In the genomic region with DNA sequence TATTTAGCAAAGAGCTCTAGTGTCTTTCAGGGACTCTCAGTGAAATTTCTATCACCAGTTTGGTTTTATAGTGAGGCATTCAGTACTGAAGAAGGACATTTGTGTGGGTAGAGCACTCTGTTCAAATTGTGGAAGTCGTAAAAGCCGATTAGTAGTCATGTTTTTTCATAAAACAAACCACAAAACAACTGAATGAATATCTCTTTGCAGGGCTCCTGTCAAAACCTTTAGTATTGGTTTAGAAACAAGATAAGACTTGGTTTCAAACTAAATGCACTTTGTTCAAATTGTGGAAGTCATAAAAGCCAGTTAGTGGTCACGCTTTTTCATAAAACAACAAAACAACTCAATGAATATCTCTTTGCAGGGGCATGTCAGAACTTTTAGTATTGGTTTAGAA, we compare ENCODE assay signal across 1 cellular context.
TF ChIP-seq lines count a peak whose summit lies in the region.

No MANE protein-coding gene starts in this region.

TF ChIP-seq in HEK293, 187 proteins besides CTCF, POLR2A, EP300 and RAD21 (continued from another document and continues in another):
- TF ChIP-seq, protein P1, sequence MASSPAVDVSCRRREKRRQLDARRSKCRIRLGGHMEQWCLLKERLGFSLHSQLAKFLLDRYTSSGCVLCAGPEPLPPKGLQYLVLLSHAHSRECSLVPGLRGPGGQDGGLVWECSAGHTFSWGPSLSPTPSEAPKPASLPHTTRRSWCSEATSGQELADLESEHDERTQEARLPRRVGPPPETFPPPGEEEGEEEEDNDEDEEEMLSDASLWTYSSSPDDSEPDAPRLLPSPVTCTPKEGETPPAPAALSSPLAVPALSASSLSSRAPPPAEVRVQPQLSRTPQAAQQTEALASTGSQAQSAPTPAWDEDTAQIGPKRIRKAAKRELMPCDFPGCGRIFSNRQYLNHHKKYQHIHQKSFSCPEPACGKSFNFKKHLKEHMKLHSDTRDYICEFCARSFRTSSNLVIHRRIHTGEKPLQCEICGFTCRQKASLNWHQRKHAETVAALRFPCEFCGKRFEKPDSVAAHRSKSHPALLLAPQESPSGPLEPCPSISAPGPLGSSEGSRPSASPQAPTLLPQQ (tag by site-specific recombination; IDR thresholded peaks at IDR 0.05), result no peak
- no peak for TF ChIP-seq ZFP69B (tag by site-specific recombination; IDR thresholded peaks at IDR 0.05)
- no peak for TF ChIP-seq TRIM28 (IDR thresholded peaks at IDR 0.05; ENCODE audit: borderline replicate concordance, low read length)
- TF ChIP-seq, protein P2, sequence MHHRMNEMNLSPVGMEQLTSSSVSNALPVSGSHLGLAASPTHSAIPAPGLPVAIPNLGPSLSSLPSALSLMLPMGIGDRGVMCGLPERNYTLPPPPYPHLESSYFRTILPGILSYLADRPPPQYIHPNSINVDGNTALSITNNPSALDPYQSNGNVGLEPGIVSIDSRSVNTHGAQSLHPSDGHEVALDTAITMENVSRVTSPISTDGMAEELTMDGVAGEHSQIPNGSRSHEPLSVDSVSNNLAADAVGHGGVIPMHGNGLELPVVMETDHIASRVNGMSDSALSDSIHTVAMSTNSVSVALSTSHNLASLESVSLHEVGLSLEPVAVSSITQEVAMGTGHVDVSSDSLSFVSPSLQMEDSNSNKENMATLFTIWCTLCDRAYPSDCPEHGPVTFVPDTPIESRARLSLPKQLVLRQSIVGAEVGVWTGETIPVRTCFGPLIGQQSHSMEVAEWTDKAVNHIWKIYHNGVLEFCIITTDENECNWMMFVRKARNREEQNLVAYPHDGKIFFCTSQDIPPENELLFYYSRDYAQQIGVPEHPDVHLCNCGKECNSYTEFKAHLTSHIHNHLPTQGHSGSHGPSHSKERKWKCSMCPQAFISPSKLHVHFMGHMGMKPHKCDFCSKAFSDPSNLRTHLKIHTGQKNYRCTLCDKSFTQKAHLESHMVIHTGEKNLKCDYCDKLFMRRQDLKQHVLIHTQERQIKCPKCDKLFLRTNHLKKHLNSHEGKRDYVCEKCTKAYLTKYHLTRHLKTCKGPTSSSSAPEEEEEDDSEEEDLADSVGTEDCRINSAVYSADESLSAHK (tag by site-specific recombination; IDR thresholded peaks at IDR 0.05), result peak; percentile 92
- TF ChIP-seq ZNF174 (tag by site-specific recombination; IDR thresholded peaks at IDR 0.05), result no peak
- TF ChIP-seq ZNF311 (tag by site-specific recombination; IDR thresholded peaks at IDR 0.05; ENCODE audit: borderline replicate concordance), result no peak
- TF ChIP-seq, protein P3, sequence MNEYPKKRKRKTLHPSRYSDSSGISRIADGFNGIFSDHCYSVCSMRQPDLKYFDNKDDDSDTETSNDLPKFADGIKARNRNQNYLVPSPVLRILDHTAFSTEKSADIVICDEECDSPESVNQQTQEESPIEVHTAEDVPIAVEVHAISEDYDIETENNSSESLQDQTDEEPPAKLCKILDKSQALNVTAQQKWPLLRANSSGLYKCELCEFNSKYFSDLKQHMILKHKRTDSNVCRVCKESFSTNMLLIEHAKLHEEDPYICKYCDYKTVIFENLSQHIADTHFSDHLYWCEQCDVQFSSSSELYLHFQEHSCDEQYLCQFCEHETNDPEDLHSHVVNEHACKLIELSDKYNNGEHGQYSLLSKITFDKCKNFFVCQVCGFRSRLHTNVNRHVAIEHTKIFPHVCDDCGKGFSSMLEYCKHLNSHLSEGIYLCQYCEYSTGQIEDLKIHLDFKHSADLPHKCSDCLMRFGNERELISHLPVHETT (tag by site-specific recombination; IDR thresholded peaks at IDR 0.05), result no peak
- TF ChIP-seq, protein P4, sequence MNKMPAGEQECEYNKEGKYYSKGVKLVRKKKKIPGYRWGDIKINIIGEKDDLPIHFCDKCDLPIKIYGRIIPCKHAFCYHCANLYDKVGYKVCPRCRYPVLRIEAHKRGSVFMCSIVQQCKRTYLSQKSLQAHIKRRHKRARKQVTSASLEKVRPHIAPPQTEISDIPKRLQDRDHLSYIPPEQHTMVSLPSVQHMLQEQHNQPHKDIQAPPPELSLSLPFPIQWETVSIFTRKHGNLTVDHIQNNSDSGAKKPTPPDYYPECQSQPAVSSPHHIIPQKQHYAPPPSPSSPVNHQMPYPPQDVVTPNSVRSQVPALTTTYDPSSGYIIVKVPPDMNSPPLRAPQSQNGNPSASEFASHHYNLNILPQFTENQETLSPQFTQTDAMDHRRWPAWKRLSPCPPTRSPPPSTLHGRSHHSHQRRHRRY (tag by site-specific recombination; IDR thresholded peaks at IDR 0.05), result no peak
- TF ChIP-seq ZNF324 (tag by site-specific recombination; IDR thresholded peaks at IDR 0.05), result no peak
- TF ChIP-seq ZBTB1 (tag by site-specific recombination; IDR thresholded peaks at IDR 0.05), result no peak
- peak; percentile 38; the same call in 1 of the 2 replicates for TF ChIP-seq KLF7 (tag by site-specific recombination; IDR thresholded peaks at IDR 0.05; ENCODE audit: borderline replicate concordance)
- TF ChIP-seq ZNF624 (tag by site-specific recombination; IDR thresholded peaks at IDR 0.05), result no peak
- TF ChIP-seq ZNF416 (tag by site-specific recombination; IDR thresholded peaks at IDR 0.05), result no peak
- no peak for TF ChIP-seq ZNF239 (tag by site-specific recombination; IDR thresholded peaks at IDR 0.05)
- no peak for TF ChIP-seq ZNF175 (tag by site-specific recombination; IDR thresholded peaks at IDR 0.05)
- TF ChIP-seq, protein P5, sequence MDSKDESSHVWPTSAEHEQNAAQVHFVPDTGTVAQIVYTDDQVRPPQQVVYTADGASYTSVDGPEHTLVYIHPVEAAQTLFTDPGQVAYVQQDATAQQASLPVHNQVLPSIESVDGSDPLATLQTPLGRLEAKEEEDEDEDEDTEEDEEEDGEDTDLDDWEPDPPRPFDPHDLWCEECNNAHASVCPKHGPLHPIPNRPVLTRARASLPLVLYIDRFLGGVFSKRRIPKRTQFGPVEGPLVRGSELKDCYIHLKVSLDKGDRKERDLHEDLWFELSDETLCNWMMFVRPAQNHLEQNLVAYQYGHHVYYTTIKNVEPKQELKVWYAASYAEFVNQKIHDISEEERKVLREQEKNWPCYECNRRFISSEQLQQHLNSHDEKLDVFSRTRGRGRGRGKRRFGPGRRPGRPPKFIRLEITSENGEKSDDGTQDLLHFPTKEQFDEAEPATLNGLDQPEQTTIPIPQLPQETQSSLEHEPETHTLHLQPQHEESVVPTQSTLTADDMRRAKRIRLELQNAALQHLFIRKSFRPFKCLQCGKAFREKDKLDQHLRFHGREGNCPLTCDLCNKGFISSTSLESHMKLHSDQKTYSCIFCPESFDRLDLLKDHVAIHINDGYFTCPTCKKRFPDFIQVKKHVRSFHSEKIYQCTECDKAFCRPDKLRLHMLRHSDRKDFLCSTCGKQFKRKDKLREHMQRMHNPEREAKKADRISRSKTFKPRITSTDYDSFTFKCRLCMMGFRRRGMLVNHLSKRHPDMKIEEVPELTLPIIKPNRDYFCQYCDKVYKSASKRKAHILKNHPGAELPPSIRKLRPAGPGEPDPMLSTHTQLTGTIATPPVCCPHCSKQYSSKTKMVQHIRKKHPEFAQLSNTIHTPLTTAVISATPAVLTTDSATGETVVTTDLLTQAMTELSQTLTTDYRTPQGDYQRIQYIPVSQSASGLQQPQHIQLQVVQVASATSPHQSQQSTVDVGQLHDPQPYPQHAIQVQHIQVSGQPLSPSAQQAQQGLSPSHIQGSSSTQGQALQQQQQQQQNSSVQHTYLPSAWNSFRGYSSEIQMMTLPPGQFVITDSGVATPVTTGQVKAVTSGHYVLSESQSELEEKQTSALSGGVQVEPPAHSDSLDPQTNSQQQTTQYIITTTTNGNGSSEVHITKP (tag by site-specific recombination; IDR thresholded peaks at IDR 0.05), result peak; percentile 28; the same call in 1 of the 2 replicates
- 0 out of 2 replicates have a peak, but pooled peaks have one; percentile 28 for TF ChIP-seq ZNF2 (tag by site-specific recombination; IDR thresholded peaks at IDR 0.05)
- no peak for TF ChIP-seq ZNF549 (tag by site-specific recombination; IDR thresholded peaks at IDR 0.05)
- no peak for TF ChIP-seq ZNF747 (tag by site-specific recombination; IDR thresholded peaks at IDR 0.05)
- no peak; the same call in 1 of the 2 replicates for TF ChIP-seq YY1 (tag by site-specific recombination; IDR thresholded peaks at IDR 0.05)
- no peak for TF ChIP-seq ZNF837 (tag by site-specific recombination; IDR thresholded peaks at IDR 0.05)
- no peak for TF ChIP-seq ZBTB20 (tag by site-specific recombination; IDR thresholded peaks at IDR 0.05)
- TF ChIP-seq SP3 (tag by site-specific recombination; IDR thresholded peaks at IDR 0.05), result no peak
- TF ChIP-seq ZXDB (tag by site-specific recombination; IDR thresholded peaks at IDR 0.05), result peak; percentile 98
- no peak for TF ChIP-seq ZNF146 (tag by site-specific recombination; IDR thresholded peaks at IDR 0.05)
- TF ChIP-seq, protein P6, sequence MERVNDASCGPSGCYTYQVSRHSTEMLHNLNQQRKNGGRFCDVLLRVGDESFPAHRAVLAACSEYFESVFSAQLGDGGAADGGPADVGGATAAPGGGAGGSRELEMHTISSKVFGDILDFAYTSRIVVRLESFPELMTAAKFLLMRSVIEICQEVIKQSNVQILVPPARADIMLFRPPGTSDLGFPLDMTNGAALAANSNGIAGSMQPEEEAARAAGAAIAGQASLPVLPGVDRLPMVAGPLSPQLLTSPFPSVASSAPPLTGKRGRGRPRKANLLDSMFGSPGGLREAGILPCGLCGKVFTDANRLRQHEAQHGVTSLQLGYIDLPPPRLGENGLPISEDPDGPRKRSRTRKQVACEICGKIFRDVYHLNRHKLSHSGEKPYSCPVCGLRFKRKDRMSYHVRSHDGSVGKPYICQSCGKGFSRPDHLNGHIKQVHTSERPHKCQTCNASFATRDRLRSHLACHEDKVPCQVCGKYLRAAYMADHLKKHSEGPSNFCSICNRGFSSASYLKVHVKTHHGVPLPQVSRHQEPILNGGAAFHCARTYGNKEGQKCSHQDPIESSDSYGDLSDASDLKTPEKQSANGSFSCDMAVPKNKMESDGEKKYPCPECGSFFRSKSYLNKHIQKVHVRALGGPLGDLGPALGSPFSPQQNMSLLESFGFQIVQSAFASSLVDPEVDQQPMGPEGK (tag by site-specific recombination; IDR thresholded peaks at IDR 0.05), result no peak
- TF ChIP-seq ZNF629 (tag by site-specific recombination; IDR thresholded peaks at IDR 0.05), result no peak; the same call in 1 of the 2 replicates
- TF ChIP-seq ZNF707 (tag by site-specific recombination; IDR thresholded peaks at IDR 0.05), result no peak
- TF ChIP-seq ZNF184 (tag by site-specific recombination; IDR thresholded peaks at IDR 0.05), result no peak
- TF ChIP-seq ZNF114 (tag by site-specific recombination; IDR thresholded peaks at IDR 0.05), result no peak
- TF ChIP-seq ZNF626 (tag by site-specific recombination; IDR thresholded peaks at IDR 0.05), result no peak
- TF ChIP-seq HOXC10 (CRISPR knock-in tag; IDR thresholded peaks at IDR 0.05), result no peak
- TF ChIP-seq ZNF138 (tag by site-specific recombination; IDR thresholded peaks at IDR 0.05; ENCODE audit: borderline replicate concordance), result no peak
- no peak for TF ChIP-seq ZNF112 (tag by site-specific recombination; IDR thresholded peaks at IDR 0.05)
- no peak for TF ChIP-seq ZNF140 (tag by site-specific recombination; IDR thresholded peaks at IDR 0.05)
- TF ChIP-seq ZNF341 (tag by site-specific recombination; IDR thresholded peaks at IDR 0.05; ENCODE audit: low read depth), result no peak
- no peak for TF ChIP-seq ZNF302 (tag by site-specific recombination; IDR thresholded peaks at IDR 0.05; ENCODE audit: low read depth)
- TF ChIP-seq, protein P7, sequence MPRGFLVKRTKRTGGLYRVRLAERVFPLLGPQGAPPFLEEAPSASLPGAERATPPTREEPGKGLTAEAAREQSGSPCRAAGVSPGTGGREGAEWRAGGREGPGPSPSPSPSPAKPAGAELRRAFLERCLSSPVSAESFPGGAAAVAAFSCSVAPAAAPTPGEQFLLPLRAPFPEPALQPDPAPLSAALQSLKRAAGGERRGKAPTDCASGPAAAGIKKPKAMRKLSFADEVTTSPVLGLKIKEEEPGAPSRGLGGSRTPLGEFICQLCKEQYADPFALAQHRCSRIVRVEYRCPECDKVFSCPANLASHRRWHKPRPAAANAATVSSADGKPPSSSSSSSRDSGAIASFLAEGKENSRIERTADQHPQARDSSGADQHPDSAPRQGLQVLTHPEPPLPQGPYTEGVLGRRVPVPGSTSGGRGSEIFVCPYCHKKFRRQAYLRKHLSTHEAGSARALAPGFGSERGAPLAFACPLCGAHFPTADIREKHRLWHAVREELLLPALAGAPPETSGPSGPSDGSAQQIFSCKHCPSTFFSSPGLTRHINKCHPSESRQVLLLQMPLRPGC (tag by site-specific recombination; IDR thresholded peaks at IDR 0.05), result peak; percentile 66; the same call in 1 of the 2 replicates
- TF ChIP-seq ZNF548 (tag by site-specific recombination; IDR thresholded peaks at IDR 0.05), result no peak
- TF ChIP-seq, protein P8, sequence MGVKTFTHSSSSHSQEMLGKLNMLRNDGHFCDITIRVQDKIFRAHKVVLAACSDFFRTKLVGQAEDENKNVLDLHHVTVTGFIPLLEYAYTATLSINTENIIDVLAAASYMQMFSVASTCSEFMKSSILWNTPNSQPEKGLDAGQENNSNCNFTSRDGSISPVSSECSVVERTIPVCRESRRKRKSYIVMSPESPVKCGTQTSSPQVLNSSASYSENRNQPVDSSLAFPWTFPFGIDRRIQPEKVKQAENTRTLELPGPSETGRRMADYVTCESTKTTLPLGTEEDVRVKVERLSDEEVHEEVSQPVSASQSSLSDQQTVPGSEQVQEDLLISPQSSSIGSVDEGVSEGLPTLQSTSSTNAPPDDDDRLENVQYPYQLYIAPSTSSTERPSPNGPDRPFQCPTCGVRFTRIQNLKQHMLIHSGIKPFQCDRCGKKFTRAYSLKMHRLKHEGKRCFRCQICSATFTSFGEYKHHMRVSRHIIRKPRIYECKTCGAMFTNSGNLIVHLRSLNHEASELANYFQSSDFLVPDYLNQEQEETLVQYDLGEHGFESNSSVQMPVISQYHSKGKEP (tag by site-specific recombination; IDR thresholded peaks at IDR 0.05), result peak; percentile 91
- TF ChIP-seq, protein P9, sequence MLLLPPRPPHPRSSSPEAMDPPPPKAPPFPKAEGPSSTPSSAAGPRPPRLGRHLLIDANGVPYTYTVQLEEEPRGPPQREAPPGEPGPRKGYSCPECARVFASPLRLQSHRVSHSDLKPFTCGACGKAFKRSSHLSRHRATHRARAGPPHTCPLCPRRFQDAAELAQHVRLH (tag by site-specific recombination; IDR thresholded peaks at IDR 0.05), result peak; percentile 97
- TF ChIP-seq ZNF514 (tag by site-specific recombination; IDR thresholded peaks at IDR 0.05), result no peak
- no peak for TF ChIP-seq ZNF664 (tag by site-specific recombination; IDR thresholded peaks at IDR 0.05)
- no peak for TF ChIP-seq ZNF529 (tag by site-specific recombination; IDR thresholded peaks at IDR 0.05; ENCODE audit: insufficient replicate concordance)
- TF ChIP-seq KLF16 (tag by site-specific recombination; IDR thresholded peaks at IDR 0.05), result no peak
- TF ChIP-seq, protein P10, sequence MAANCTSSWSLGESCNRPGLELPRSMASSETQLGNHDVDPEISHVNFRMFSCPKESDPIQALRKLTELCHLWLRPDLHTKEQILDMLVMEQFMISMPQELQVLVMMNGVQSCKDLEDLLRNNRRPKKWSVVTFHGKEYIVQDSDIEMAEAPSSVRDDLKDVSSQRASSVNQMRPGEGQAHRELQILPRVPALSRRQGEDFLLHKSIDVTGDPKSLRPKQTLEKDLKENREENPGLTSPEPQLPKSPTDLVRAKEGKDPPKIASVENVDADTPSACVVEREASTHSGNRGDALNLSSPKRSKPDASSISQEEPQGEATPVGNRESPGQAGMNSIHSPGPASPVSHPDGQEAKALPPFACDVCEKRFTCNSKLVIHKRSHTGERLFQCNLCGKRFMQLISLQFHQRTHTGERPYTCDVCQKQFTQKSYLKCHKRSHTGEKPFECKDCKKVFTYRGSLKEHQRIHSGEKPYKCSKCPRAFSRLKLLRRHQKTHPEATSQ (tag by site-specific recombination; IDR thresholded peaks at IDR 0.05), result no peak
- no peak; the same call in 1 of the 2 replicates for TF ChIP-seq GLIS1 (tag by site-specific recombination; IDR thresholded peaks at IDR 0.05)
- TF ChIP-seq ZNF623 (tag by site-specific recombination; IDR thresholded peaks at IDR 0.05), result no peak
- no peak for TF ChIP-seq ZNF48 (tag by site-specific recombination; IDR thresholded peaks at IDR 0.05)
- TF ChIP-seq HOXA7 (CRISPR knock-in tag; IDR thresholded peaks at IDR 0.05; ENCODE audit: borderline replicate concordance), result no peak
